14 cellular contexts compared by ENCODE assay signal in the genomic region with DNA sequence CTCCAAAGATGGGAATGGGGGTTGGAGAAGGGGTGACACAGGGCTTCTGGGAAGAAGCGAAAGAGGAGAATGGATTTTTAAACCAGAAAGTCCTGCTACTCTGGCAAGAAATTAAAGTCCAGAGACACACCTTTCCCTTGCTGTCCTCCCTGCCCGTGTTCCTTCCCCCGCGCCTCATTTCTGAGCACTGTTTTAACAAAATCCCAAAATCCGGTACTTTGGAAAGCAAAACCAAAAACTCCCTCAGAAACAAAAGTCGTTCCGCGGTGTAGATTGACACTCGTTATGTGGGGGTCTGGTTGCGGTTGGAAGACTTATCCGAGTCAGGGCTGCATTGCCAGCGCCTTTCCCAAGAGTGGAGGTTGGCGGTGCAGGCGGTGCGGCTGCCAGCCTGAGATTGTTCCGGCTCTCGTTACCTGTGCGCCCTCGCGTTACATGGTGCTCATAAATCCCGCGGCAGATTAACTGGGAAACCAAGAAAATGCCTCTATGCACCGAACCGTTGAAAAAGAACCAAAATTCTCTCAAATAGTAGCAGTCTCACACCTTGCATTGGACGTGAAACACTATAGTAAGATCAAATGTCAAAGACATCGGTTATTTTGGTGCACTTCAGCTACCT.
DNase-seq lines count a peak whose midpoint lies in the region; ATAC-seq and TF ChIP-seq lines count a peak whose summit lies in the region.
"Had no signal": no experiment of that assay in that cellular context is flagged by ENCODE, and none has a peak within 500 bp of the region (broad histone marks: within the 10 kb centered on the region; RNA-seq: fewer than 3 reads in every experiment).

No MANE protein-coding gene starts in this region.

- no peak overlapping the region for H3K9ac ChIP-seq in endodermal cell (ENCODE audit: extremely low read depth, low read length, poor library complexity, severe bottlenecking)

- H3K27me3 Mint-ChIP-seq in MCF 10A (ENCODE audit: insufficient read depth, unreplicated experiment) (peaks cover 78% of the 10 kb centered on the region), endodermal cell (ENCODE audit: insufficient read depth) (peaks cover 100% of the 10 kb centered on the region), mesothelial cell of epicardium (ENCODE audit: low read depth) (no peaks in the 10 kb centered on the region)

- H3K4me3 Mint-ChIP-seq in MCF 10A (ENCODE audit: unreplicated experiment) (no peak overlapping the region), endodermal cell (peak overlapping the region; percentile 27), mesothelial cell of epicardium (peak overlapping the region; percentile 76)
- H3K4me3 Mint-ChIP-seq in stimulated activated effector memory CD8-positive, alpha-beta T cell treated with anti-CD3 and anti-CD28 coated beads, Interleukin-12 subunit alpha, Interleukin-12 subunit beta, amount 100 ng/mL, for 72 hours, result no peak overlapping the region
- H3K4me3 Mint-ChIP-seq: activated B cell treated with CpG ODN at 0.5 μM for 24 hours had no signal

- no peak for TF ChIP-seq POLR2A in breast epithelium (IDR thresholded peaks at IDR 0.05)
- no peak for TF ChIP-seq POLR2A in uterus (IDR thresholded peaks at IDR 0.05)

- H3K27me3 ChIP-seq in breast epithelium (peaks cover 0 to 39% of the 10 kb centered on the region in 2 donors), endodermal cell (ENCODE audit: control insufficient read depth, insufficient read depth, low read length, poor library complexity, severe bottlenecking) (peaks cover 100% of the 10 kb centered on the region), uterus (no peaks in the 10 kb centered on the region)

- DNase-seq in breast epithelium (ENCODE audit: low spot score in 2 of 2) (no peak), MCF 10A (ENCODE audit: unreplicated experiment) (no peak), endodermal cell (peak; percentile 73), mesothelial cell of epicardium (ENCODE audit: low spot score in 2 of 2, unreplicated experiment in 2 of 2) (no peak), uterus (no peak), NCI-H2029 (lab: John Stamatoyannopoulos, UW) (no peak)
- DNase-seq in stimulated activated effector memory CD8-positive, alpha-beta T cell treated with anti-CD3 and anti-CD28 coated beads, Interleukin-12 subunit alpha, Interleukin-12 subunit beta, amount 100 ng/mL, for 72 hours (ENCODE audit: low spot score in 2 of 2), result no peak
- DNase-seq: activated B cell treated with CpG ODN at 0.5 μM for 24 hours; activated effector memory CD4-positive, alpha-beta T cell treated with Interleukin-2 at 50 U/mL for 16 hours; mesendoderm; NCI-H1092 treated with DMSO at 0.1 percent for 48 hours had no signal

- H3K4me1 Mint-ChIP-seq in MCF 10A (ENCODE audit: insufficient read depth, unreplicated experiment) (peaks cover 10% of the 10 kb centered on the region), endodermal cell (peaks cover 77% of the 10 kb centered on the region), mesothelial cell of epicardium (peaks cover 95% of the 10 kb centered on the region)
- H3K4me1 Mint-ChIP-seq in stimulated activated effector memory CD8-positive, alpha-beta T cell treated with anti-CD3 and anti-CD28 coated beads, Interleukin-12 subunit alpha, Interleukin-12 subunit beta, amount 100 ng/mL, for 72 hours, result peaks cover 23% of the 10 kb centered on the region

- WGBS in endodermal cell (ENCODE audit: insufficient coverage in 1 of 2, insufficient read length in 1 of 2), 2 experiments, result 1 to 3% methylated on average over 15 to 26 of the region's 26 CpGs

- no peaks in the 10 kb centered on the region for H3K9me3 Mint-ChIP-seq in MCF 10A (ENCODE audit: unreplicated experiment)
- H3K9me3 Mint-ChIP-seq in endodermal cell, result no peaks in the 10 kb centered on the region
- H3K9me3 Mint-ChIP-seq in mesothelial cell of epicardium, result no peaks in the 10 kb centered on the region
- H3K9me3 Mint-ChIP-seq in stimulated activated effector memory CD8-positive, alpha-beta T cell treated with anti-CD3 and anti-CD28 coated beads, Interleukin-12 subunit alpha, Interleukin-12 subunit beta, amount 100 ng/mL, for 72 hours, result no peaks in the 10 kb centered on the region
- H3K9me3 Mint-ChIP-seq: activated B cell treated with CpG ODN at 0.5 μM for 24 hours had no signal

- H3K36me3 ChIP-seq in breast epithelium, result no peaks in the 10 kb centered on the region
- H3K36me3 ChIP-seq in endodermal cell (ENCODE audit: control insufficient read depth, insufficient read depth, low read length), result no peaks in the 10 kb centered on the region
- no peaks in the 10 kb centered on the region for H3K36me3 ChIP-seq in uterus
- H3K36me3 ChIP-seq: tibial nerve had no signal

- no peaks in the 10 kb centered on the region for H3K9me3 ChIP-seq in breast epithelium
- no peaks in the 10 kb centered on the region for H3K9me3 ChIP-seq in endodermal cell (ENCODE audit: control insufficient read depth, low read length)
- no peaks in the 10 kb centered on the region for H3K9me3 ChIP-seq in uterus
- H3K9me3 ChIP-seq: tibial nerve had no signal

- POLR2A ChIA-PET in MCF 10A (lab: Yijun Ruan, JAX), result interaction anchor here (1.2 kb wide), 1 partner anchor 218 kb away, joined by 3 read pairs; no protein-coding TSS in a partner anchor

- BruUV-seq in MCF 10A (replicated peaks; lab: Mats Ljungman, UMichigan), result no TSS peak

- H3K4me1 ChIP-seq in breast epithelium (peaks cover 0 to 8% of the 10 kb centered on the region in 2 donors), endodermal cell (ENCODE audit: control insufficient read depth, insufficient read depth, low read length) (peaks cover 28% of the 10 kb centered on the region), uterus (no peaks in the 10 kb centered on the region)

- ATAC-seq in stimulated activated effector memory CD8-positive, alpha-beta T cell treated with anti-CD3 and anti-CD28 coated beads, Interleukin-12 subunit alpha, Interleukin-12 subunit beta, amount 100 ng/mL, for 72 hours, result no peak
- no peak for ATAC-seq in GM21529 (IDR thresholded peaks at IDR 0.05; ENCODE audit: unreplicated experiment)
- ATAC-seq: Panc1 had no signal

- no peak overlapping the region for H3K27ac Mint-ChIP-seq in MCF 10A (ENCODE audit: low read depth, unreplicated experiment)
- H3K27ac Mint-ChIP-seq in endodermal cell, result no peak overlapping the region
- H3K27ac Mint-ChIP-seq in mesothelial cell of epicardium, result peak overlapping the region; percentile 98
- H3K27ac Mint-ChIP-seq in stimulated activated effector memory CD8-positive, alpha-beta T cell treated with anti-CD3 and anti-CD28 coated beads, Interleukin-12 subunit alpha, Interleukin-12 subunit beta, amount 100 ng/mL, for 72 hours, result no peak overlapping the region
- H3K27ac Mint-ChIP-seq: activated B cell treated with CpG ODN at 0.5 μM for 24 hours had no signal

- intact Hi-C loops in breast epithelium (cut with DNase I; ENCODE audit: low total_unique reads) (loop anchor here (10.0 kb wide), 2 partner anchors 222 to 1012 kb away; partner anchors contain the start of gene MEIS2), MCF 10A (cut with micrococcal nuclease) (loop anchor here (1.0 to 10.0 kb wide), 4 partner anchors 252 to 1368 kb away; no protein-coding TSS in a partner anchor), uterus (cut with DNase I; ENCODE audit: low total_unique reads) (no loop called here)

- peak overlapping the region in 2 of 3 donors; percentile 41 to 55 for H3K4me3 ChIP-seq in breast epithelium
- peak overlapping the region; percentile 55 for H3K4me3 ChIP-seq in endodermal cell (ENCODE audit: low read length)
- H3K4me3 ChIP-seq in uterus, result peak overlapping the region; percentile 25 to 34

- no peak overlapping the region for H3K27ac ChIP-seq in breast epithelium
- H3K27ac ChIP-seq in endodermal cell (ENCODE audit: low read depth, low read length), result no peak overlapping the region
- H3K27ac ChIP-seq in uterus, result peak overlapping the region in 1 of 2 donors; percentile 90
- H3K27ac ChIP-seq: tibial nerve had no signal

- CTCF ChIA-PET in MCF 10A (lab: Yijun Ruan, JAX), result interaction anchor here (0.6 to 4.1 kb wide), 29 partner anchors 8 to 1186 kb away, joined by 3 to 37 read pairs (median 4); no protein-coding TSS in a partner anchor

- no peak for TF ChIP-seq CTCF in breast epithelium (IDR thresholded peaks at IDR 0.05)
- no peak for TF ChIP-seq CTCF in MCF 10A (IDR thresholded peaks at IDR 0.05; ENCODE audit: unreplicated experiment)
- no peak for TF ChIP-seq CTCF in endodermal cell (conservative IDR thresholded peaks at IDR 0.05)
- no peak for TF ChIP-seq CTCF in mesothelial cell of epicardium (IDR thresholded peaks at IDR 0.05; ENCODE audit: unreplicated experiment)
- no peak for TF ChIP-seq CTCF in uterus (IDR thresholded peaks at IDR 0.05)

- H3K36me3 Mint-ChIP-seq in MCF 10A (ENCODE audit: insufficient read depth, unreplicated experiment), result no peaks in the 10 kb centered on the region
- H3K36me3 Mint-ChIP-seq in endodermal cell (ENCODE audit: low read depth), result no peaks in the 10 kb centered on the region
- H3K36me3 Mint-ChIP-seq in mesothelial cell of epicardium, result no peaks in the 10 kb centered on the region
- H3K36me3 Mint-ChIP-seq in stimulated activated effector memory CD8-positive, alpha-beta T cell treated with anti-CD3 and anti-CD28 coated beads, Interleukin-12 subunit alpha, Interleukin-12 subunit beta, amount 100 ng/mL, for 72 hours, result no peaks in the 10 kb centered on the region

Comparison
In these comparisons a context has a peak if more than half of its experiments do, and no peak if none do; other contexts are left out.
1. H3K4me3 Mint-ChIP-seq: peak in endodermal cell (single experiment) and mesothelial cell of epicardium (single experiment); none in MCF 10A (single experiment) and stimulated activated effector memory CD8-positive, alpha-beta T cell treated with anti-CD3 and anti-CD28 coated beads, Interleukin-12 subunit alpha, Interleukin-12 subunit beta, amount 100 ng/mL, for 72 hours (single experiment).
2. Peak in every context shown above with its lines, with median percentiles within 50 percentile points of each other: H3K4me3 ChIP-seq.